ENCODE assay signal across 1 cellular context in genomic region chr10:77866598-77866997, GRCh38.
TF ChIP-seq lines count a peak whose summit lies in the region.

No MANE protein-coding gene starts in this region.

TF ChIP-seq in HepG2, 621 proteins besides CTCF, POLR2A, EP300 and RAD21:
- TF ChIP-seq, protein P1, sequence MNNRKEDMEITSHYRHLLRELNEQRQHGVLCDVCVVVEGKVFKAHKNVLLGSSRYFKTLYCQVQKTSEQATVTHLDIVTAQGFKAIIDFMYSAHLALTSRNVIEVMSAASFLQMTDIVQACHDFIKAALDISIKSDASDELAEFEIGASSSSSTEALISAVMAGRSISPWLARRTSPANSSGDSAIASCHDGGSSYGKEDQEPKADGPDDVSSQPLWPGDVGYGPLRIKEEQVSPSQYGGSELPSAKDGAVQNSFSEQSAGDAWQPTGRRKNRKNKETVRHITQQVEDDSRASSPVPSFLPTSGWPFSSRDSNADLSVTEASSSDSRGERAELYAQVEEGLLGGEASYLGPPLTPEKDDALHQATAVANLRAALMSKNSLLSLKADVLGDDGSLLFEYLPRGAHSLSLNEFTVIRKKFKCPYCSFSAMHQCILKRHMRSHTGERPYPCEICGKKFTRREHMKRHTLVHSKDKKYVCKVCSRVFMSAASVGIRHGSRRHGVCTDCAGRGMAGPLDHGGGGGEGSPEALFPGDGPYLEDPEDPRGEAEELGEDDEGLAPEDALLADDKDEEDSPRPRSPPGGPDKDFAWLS (CRISPR knock-in tag; IDR thresholded peaks at IDR 0.05; ENCODE audit: borderline replicate concordance): no peak
- TF ChIP-seq CEBPZ (IDR thresholded peaks at IDR 0.05; ENCODE audit: low read length): no peak
- TF ChIP-seq, protein P2, sequence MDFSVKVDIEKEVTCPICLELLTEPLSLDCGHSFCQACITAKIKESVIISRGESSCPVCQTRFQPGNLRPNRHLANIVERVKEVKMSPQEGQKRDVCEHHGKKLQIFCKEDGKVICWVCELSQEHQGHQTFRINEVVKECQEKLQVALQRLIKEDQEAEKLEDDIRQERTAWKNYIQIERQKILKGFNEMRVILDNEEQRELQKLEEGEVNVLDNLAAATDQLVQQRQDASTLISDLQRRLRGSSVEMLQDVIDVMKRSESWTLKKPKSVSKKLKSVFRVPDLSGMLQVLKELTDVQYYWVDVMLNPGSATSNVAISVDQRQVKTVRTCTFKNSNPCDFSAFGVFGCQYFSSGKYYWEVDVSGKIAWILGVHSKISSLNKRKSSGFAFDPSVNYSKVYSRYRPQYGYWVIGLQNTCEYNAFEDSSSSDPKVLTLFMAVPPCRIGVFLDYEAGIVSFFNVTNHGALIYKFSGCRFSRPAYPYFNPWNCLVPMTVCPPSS (IDR thresholded peaks at IDR 0.05): no peak
- TF ChIP-seq, protein P3, sequence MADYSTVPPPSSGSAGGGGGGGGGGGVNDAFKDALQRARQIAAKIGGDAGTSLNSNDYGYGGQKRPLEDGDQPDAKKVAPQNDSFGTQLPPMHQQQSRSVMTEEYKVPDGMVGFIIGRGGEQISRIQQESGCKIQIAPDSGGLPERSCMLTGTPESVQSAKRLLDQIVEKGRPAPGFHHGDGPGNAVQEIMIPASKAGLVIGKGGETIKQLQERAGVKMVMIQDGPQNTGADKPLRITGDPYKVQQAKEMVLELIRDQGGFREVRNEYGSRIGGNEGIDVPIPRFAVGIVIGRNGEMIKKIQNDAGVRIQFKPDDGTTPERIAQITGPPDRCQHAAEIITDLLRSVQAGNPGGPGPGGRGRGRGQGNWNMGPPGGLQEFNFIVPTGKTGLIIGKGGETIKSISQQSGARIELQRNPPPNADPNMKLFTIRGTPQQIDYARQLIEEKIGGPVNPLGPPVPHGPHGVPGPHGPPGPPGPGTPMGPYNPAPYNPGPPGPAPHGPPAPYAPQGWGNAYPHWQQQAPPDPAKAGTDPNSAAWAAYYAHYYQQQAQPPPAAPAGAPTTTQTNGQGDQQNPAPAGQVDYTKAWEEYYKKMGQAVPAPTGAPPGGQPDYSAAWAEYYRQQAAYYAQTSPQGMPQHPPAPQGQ (CRISPR knock-in tag; IDR thresholded peaks at IDR 0.05; ENCODE audit: borderline replicate concordance): no peak
- no peak for TF ChIP-seq NR2F1 (CRISPR knock-in tag; IDR thresholded peaks at IDR 0.05)
- no peak for TF ChIP-seq FOXP4 (CRISPR knock-in tag; IDR thresholded peaks at IDR 0.05)
- TF ChIP-seq CHD4 (IDR thresholded peaks at IDR 0.05; ENCODE audit: borderline replicate concordance, low read length): no peak
- no peak for TF ChIP-seq PHF5A (CRISPR knock-in tag; IDR thresholded peaks at IDR 0.05; ENCODE audit: low read depth, unreplicated experiment)
- no peak for TF ChIP-seq NR3C1 (CRISPR knock-in tag; IDR thresholded peaks at IDR 0.05)
- TF ChIP-seq, protein P4, sequence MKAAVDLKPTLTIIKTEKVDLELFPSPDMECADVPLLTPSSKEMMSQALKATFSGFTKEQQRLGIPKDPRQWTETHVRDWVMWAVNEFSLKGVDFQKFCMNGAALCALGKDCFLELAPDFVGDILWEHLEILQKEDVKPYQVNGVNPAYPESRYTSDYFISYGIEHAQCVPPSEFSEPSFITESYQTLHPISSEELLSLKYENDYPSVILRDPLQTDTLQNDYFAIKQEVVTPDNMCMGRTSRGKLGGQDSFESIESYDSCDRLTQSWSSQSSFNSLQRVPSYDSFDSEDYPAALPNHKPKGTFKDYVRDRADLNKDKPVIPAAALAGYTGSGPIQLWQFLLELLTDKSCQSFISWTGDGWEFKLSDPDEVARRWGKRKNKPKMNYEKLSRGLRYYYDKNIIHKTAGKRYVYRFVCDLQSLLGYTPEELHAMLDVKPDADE (CRISPR knock-in tag; IDR thresholded peaks at IDR 0.05): no peak
- no peak for TF ChIP-seq ZNF672 (CRISPR knock-in tag; IDR thresholded peaks at IDR 0.05)
- no peak for TF ChIP-seq MTF2 (CRISPR knock-in tag; IDR thresholded peaks at IDR 0.05; ENCODE audit: borderline replicate concordance)
- TF ChIP-seq, protein P5, sequence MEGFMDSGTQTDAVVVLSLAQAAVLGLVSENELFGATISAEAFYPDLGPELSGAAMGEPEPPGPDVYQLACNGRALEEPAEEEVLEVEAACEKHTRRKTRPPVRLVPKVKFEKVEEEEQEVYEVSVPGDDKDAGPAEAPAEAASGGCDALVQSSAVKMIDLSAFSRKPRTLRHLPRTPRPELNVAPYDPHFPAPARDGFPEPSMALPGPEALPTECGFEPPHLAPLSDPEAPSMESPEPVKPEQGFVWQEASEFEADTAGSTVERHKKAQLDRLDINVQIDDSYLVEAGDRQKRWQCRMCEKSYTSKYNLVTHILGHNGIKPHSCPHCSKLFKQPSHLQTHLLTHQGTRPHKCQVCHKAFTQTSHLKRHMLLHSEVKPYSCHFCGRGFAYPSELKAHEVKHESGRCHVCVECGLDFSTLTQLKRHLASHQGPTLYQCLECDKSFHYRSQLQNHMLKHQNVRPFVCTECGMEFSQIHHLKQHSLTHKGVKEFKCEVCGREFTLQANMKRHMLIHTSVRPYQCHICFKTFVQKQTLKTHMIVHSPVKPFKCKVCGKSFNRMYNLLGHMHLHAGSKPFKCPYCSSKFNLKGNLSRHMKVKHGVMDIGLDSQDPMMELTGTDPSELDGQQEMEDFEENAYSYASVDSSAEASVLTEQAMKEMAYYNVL (CRISPR knock-in tag; IDR thresholded peaks at IDR 0.05; ENCODE audit: borderline replicate concordance): no peak
- TF ChIP-seq ISL2 (CRISPR knock-in tag; IDR thresholded peaks at IDR 0.05): no peak
- TF ChIP-seq CEBPB (IDR thresholded peaks at IDR 0.05; ENCODE audit: borderline replicate concordance, low read depth, low read length): no peak
- TF ChIP-seq, protein P6, sequence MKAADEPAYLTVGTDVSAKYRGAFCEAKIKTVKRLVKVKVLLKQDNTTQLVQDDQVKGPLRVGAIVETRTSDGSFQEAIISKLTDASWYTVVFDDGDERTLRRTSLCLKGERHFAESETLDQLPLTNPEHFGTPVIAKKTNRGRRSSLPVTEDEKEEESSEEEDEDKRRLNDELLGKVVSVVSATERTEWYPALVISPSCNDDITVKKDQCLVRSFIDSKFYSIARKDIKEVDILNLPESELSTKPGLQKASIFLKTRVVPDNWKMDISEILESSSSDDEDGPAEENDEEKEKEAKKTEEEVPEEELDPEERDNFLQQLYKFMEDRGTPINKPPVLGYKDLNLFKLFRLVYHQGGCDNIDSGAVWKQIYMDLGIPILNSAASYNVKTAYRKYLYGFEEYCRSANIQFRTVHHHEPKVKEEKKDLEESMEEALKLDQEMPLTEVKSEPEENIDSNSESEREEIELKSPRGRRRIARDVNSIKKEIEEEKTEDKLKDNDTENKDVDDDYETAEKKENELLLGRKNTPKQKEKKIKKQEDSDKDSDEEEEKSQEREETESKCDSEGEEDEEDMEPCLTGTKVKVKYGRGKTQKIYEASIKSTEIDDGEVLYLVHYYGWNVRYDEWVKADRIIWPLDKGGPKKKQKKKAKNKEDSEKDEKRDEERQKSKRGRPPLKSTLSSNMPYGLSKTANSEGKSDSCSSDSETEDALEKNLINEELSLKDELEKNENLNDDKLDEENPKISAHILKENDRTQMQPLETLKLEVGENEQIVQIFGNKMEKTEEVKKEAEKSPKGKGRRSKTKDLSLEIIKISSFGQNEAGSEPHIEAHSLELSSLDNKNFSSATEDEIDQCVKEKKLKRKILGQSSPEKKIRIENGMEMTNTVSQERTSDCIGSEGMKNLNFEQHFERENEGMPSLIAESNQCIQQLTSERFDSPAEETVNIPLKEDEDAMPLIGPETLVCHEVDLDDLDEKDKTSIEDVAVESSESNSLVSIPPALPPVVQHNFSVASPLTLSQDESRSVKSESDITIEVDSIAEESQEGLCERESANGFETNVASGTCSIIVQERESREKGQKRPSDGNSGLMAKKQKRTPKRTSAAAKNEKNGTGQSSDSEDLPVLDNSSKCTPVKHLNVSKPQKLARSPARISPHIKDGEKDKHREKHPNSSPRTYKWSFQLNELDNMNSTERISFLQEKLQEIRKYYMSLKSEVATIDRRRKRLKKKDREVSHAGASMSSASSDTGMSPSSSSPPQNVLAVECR (CRISPR knock-in tag; IDR thresholded peaks at IDR 0.05; ENCODE audit: borderline replicate concordance): no peak
